ENCODE assay signal across 8 cellular contexts in genomic region chr12:96489392-96490056, GRCh38. TPM values are rescaled to one million over a fixed set of nuclear protein-coding genes. Genes with fewer than 3 reads are reported as not detected.
DNase-seq lines count a peak whose midpoint lies in the region; ATAC-seq and TF ChIP-seq lines count a peak whose summit lies in the region.

TSS of gene CFAP54 (plus strand) at chr12:96489577. CDS start at chr12:96489610, 33 bp downstream.

- H2AFZ ChIP-seq in OCI-LY1 (ENCODE audit: low read length) = peak within 1 kb of the TSS; percentile 68; the same call in 1 of the 2 replicates

- no peaks in the 10 kb centered on the region for H3K9me3 ChIP-seq in OCI-LY1 (ENCODE audit: low read length)

- H3K4me3 ChIP-seq in OCI-LY1 (ENCODE audit: low read depth, low read length, poor library complexity, severe bottlenecking) = peak within 1 kb of the TSS; percentile 71
- peak within 1 kb of the TSS; percentile 68 for H3K4me3 ChIP-seq in epithelial cell of proximal tubule (ENCODE audit: low read depth, low read length)

- no peak within 1 kb of the TSS for H3K27ac ChIP-seq in OCI-LY1 (ENCODE audit: low read depth, low read length, poor library complexity, severe bottlenecking)

- H3K36me3 ChIP-seq in OCI-LY1 (ENCODE audit: insufficient read depth, low read length) = no peaks in the 10 kb centered on the region

- no peaks in the 10 kb centered on the region for H3K9me2 ChIP-seq in OCI-LY1 (ENCODE audit: low read depth, low read length)

- DNase-seq in Caki2 (ENCODE audit: low read depth) (peak; percentile 82), HuH-7 (ENCODE audit: low spot score) (peak; percentile 81), activated T-cell treated with anti-CD3 and anti-CD28 coated beads for 4 hours (peak; percentile 93), epithelial cell of proximal tubule (ENCODE audit: low read depth) (no peak), mucosa of gallbladder (ENCODE audit: low spot score) (peak; percentile 94)
- peak; percentile 89 for DNase-seq in stimulated activated CD8-positive, alpha-beta memory T cell treated with anti-CD3 and anti-CD28 coated beads, Interleukin-4, amount 100 ng/mL, for 24 hours (ENCODE audit: low read depth)

- H3K27me3 ChIP-seq in OCI-LY1 (ENCODE audit: insufficient read depth, low read length) = no peaks in the 10 kb centered on the region

- peak within 1 kb of the TSS; percentile 52; the same call in 1 of the 2 replicates for H3K9ac ChIP-seq in OCI-LY1 (ENCODE audit: low read length)

- peaks cover 6% of the 10 kb centered on the region for H3K4me1 ChIP-seq in OCI-LY1 (ENCODE audit: insufficient read depth, low read length, severe bottlenecking)

- peak; percentile 95 for ATAC-seq in GM21515 (IDR thresholded peaks at IDR 0.05; ENCODE audit: unreplicated experiment)

- H3K4me2 ChIP-seq in OCI-LY1 (ENCODE audit: low read length) = peak within 1 kb of the TSS; percentile 92

- no peaks in the 10 kb centered on the region for H3K79me2 ChIP-seq in OCI-LY1 (ENCODE audit: insufficient read depth, low read length)

- in situ Hi-C loops in Caki2 (cut with HindIII; ENCODE audit: low pct_unique_long_range_greater_than_20kb, low sequenced_read_pairs) = no loop called here

- TF ChIP-seq CTCF in OCI-LY1 (IDR thresholded peaks at IDR 0.05; ENCODE audit: low read length) (peak; percentile 83), epithelial cell of proximal tubule (conservative IDR thresholded peaks at IDR 0.05; ENCODE audit: low read depth, low read length) (peak; percentile 92)

- H4K20me1 ChIP-seq in OCI-LY1 (ENCODE audit: insufficient read depth, low read length) = no peaks in the 10 kb centered on the region

- H3F3A ChIP-seq in OCI-LY1 (ENCODE audit: insufficient read depth, low read length) = no peaks in the 10 kb centered on the region

RNA-seq across cellular contexts. Expression of gene CFAP54, which starts in this region (rescaled TPM):
- total RNA-seq in Caki2 (2014; rRNA removed; shearing (Covaris generic); ENCODE audit: low replicate concordance) = 1.0 and 6.7 TPM in 2 replicates
- total RNA-seq in epithelial cell of proximal tubule = 0.40 and 0.43 TPM in 2 replicates
- 0.86 TPM for total RNA-seq in mucosa of gallbladder

Comparison
In these comparisons a context has a peak if more than half of its experiments do, and no peak if none do; other contexts are left out.
1. Peak in DNase-seq in mucosa of gallbladder; RNA of the gene not detected or under 1 TPM.